Comparison of ENCODE assay signal across 28 cellular contexts in genomic region chr5:33371660-33372059, GRCh38.
DNase-seq lines count a peak whose midpoint lies in the region; ATAC-seq and TF ChIP-seq lines count a peak whose summit lies in the region.
"Had no signal": no experiment of that assay in that cellular context is flagged by ENCODE, and none has a peak within 500 bp of the region (broad histone marks: within the 10 kb centered on the region; RNA-seq: fewer than 3 reads in every experiment).

No MANE protein-coding gene starts in this region.

- no peaks in the 10 kb centered on the region for H3K9me3 Mint-ChIP-seq in nephron progenitor cell
- H3K9me3 Mint-ChIP-seq: activated naive CD4-positive, alpha-beta T cell treated with anti-CD3 and anti-CD28 coated beads, Interleukin-2, amount 50 U/mL, for 24 hours; brain; GM23338; natural killer cell; T-cell had no signal

- H3K36me3 Mint-ChIP-seq in nephron progenitor cell (ENCODE audit: low read depth) = no peaks in the 10 kb centered on the region
- H3K36me3 Mint-ChIP-seq: activated naive CD4-positive, alpha-beta T cell treated with anti-CD3 and anti-CD28 coated beads, Interleukin-2, amount 50 U/mL, for 24 hours; brain; CD4-positive, alpha-beta memory T cell; IgD-negative memory B cell; natural killer cell; T-cell had no signal

- TF ChIP-seq CTCF in choroid plexus epithelial cell (conservative IDR thresholded peaks at IDR 0.05; ENCODE audit: low read depth, low read length) = no peak
- TF ChIP-seq CTCF in nephron progenitor cell (IDR thresholded peaks at IDR 0.05) = no peak

- H3K4me3 Mint-ChIP-seq in nephron progenitor cell = no peak overlapping the region
- H3K4me3 Mint-ChIP-seq: activated naive CD4-positive, alpha-beta T cell treated with anti-CD3 and anti-CD28 coated beads, Interleukin-2, amount 50 U/mL, for 24 hours; activated T-cell treated with anti-CD3 and anti-CD28 coated beads, Interleukin-2, amount 50 U/mL, for 72 hours; brain; CD4-positive, alpha-beta memory T cell; GM23338; IgD-negative memory B cell; natural killer cell; T-cell had no signal

- no peaks in the 10 kb centered on the region for H3K9me3 ChIP-seq in GM23248 (ENCODE audit: low read depth)
- H3K9me3 ChIP-seq: colonic mucosa, esophagus muscularis mucosa, heart right ventricle, uterus had no signal

- no peaks in the 10 kb centered on the region for H3K36me3 ChIP-seq in GM23248 (ENCODE audit: low read depth)
- H3K36me3 ChIP-seq: colonic mucosa, esophagus muscularis mucosa, heart right ventricle, uterus had no signal

- peak overlapping the region; percentile 7 for H3K27ac Mint-ChIP-seq in nephron progenitor cell
- H3K27ac Mint-ChIP-seq: activated naive CD4-positive, alpha-beta T cell treated with anti-CD3 and anti-CD28 coated beads, Interleukin-2, amount 50 U/mL, for 24 hours; activated T-cell treated with anti-CD3 and anti-CD28 coated beads, Interleukin-2, amount 50 U/mL, for 72 hours; brain; CD4-positive, alpha-beta memory T cell; GM23338; natural killer cell; T-cell had no signal

- peaks cover 33% of the 10 kb centered on the region for H3K4me1 ChIP-seq in GM23248 (ENCODE audit: insufficient read depth)
- H3K4me1 ChIP-seq: colonic mucosa, esophagus muscularis mucosa, uterus had no signal

- H3K4me3 ChIP-seq in GM23248 = no peak overlapping the region
- no peak overlapping the region for H3K4me3 ChIP-seq in choroid plexus epithelial cell (ENCODE audit: low read depth, low read length)
- H3K4me3 ChIP-seq: colonic mucosa, esophagus muscularis mucosa, GM23338, heart right ventricle, uterus had no signal

- H2AFZ ChIP-seq in GM23248 = no peak overlapping the region
- H2AFZ ChIP-seq: GM23338 had no signal

- no peaks in the 10 kb centered on the region for H3K27me3 Mint-ChIP-seq in nephron progenitor cell (ENCODE audit: low read depth, poor library complexity)
- H3K27me3 Mint-ChIP-seq: IgD-negative memory B cell had no signal

- H3K9ac ChIP-seq in GM23248 = peak overlapping the region; percentile 29

- peaks cover 16% of the 10 kb centered on the region for H3K4me1 Mint-ChIP-seq in nephron progenitor cell
- H3K4me1 Mint-ChIP-seq: activated naive CD4-positive, alpha-beta T cell treated with anti-CD3 and anti-CD28 coated beads, Interleukin-2, amount 50 U/mL, for 24 hours; brain; CD4-positive, alpha-beta memory T cell; GM23338; T-cell had no signal

- H3K4me2 ChIP-seq in GM23248 (ENCODE audit: unreplicated experiment) = peak overlapping the region; percentile 5
- H3K4me2 ChIP-seq: GM23338 had no signal

- H3K27ac ChIP-seq in GM23248 = peak overlapping the region; percentile 84
- H3K27ac ChIP-seq: colonic mucosa, esophagus muscularis mucosa, uterus had no signal

- peak; percentile 34 for DNase-seq in AG08395 (ENCODE audit: low spot score)
- DNase-seq in GM23248 = peak; percentile 81
- DNase-seq in choroid plexus epithelial cell (ENCODE audit: low read depth) = peak; percentile 87
- no peak for DNase-seq in nephron progenitor cell
- DNase-seq in NCI-H2227 (lab: John Stamatoyannopoulos, UW; ENCODE audit: unreplicated experiment) = no peak
- no peak for DNase-seq in HK-2 (ENCODE audit: unreplicated experiment)
- DNase-seq: activated CD8-positive, alpha-beta memory T cell treated with anti-CD3 and anti-CD28 coated beads for 24 hours; activated T-cell treated with anti-CD3 and anti-CD28 coated beads, Interleukin-2, amount 50 U/mL, for 72 hours; CD4-positive, alpha-beta memory T cell; colonic mucosa; DMS153; heart right ventricle; left colon; midbrain; natural killer cell; NCI-H2107; NCI-H510A treated with DMSO at 0.1 percent for 48 hours; SIG-M5; T-cell; uterus had no signal

- no peaks in the 10 kb centered on the region for H3K79me2 ChIP-seq in GM23248 (ENCODE audit: insufficient read depth)

- H3K9me2 ChIP-seq in GM23248 (ENCODE audit: insufficient read depth) = no peaks in the 10 kb centered on the region

- in situ Hi-C loops in GM23248 (cut with MboI) = no loop called here

- ATAC-seq in HG03432 (IDR thresholded peaks at IDR 0.05; ENCODE audit: unreplicated experiment) (no peak), HG02870 (IDR thresholded peaks at IDR 0.05; ENCODE audit: unreplicated experiment) (no peak)
- ATAC-seq: activated T-cell treated with anti-CD3 and anti-CD28 coated beads, Interleukin-2, amount 50 U/mL, for 72 hours; GM23338; heart right ventricle; left colon; natural killer cell; Panc1; T-cell had no signal

- 0 out of 2 replicates have a peak, but pooled peaks cover 13% of the 10 kb centered on the region for H3F3A ChIP-seq in GM23248 (ENCODE audit: insufficient read depth)

- 17 to 21% methylated on average over 1 of the region's 1 CpG for WGBS in GM23248 (ENCODE audit: low coverage in 1 of 2, low lambda C conversion rate in 2 of 2, missing lambda C conversion rate in 2 of 2), 2 experiments

- H3K27me3 ChIP-seq in GM23248 (replicated peaks; ENCODE audit: insufficient read depth) = no peaks in the 10 kb centered on the region
- H3K27me3 ChIP-seq: colonic mucosa, esophagus muscularis mucosa, heart right ventricle, uterus had no signal

- H4K20me1 ChIP-seq in GM23248 (ENCODE audit: insufficient read depth) = no peaks in the 10 kb centered on the region

Comparison
In these comparisons a context has a peak if more than half of its experiments do, and no peak if none do; other contexts are left out.
1. DNase-seq: peak in AG08395 (single experiment), GM23248 (single experiment) and choroid plexus epithelial cell (single experiment); none in nephron progenitor cell (single experiment), NCI-H2227 (single experiment) and HK-2 (single experiment).